In the genomic region with DNA sequence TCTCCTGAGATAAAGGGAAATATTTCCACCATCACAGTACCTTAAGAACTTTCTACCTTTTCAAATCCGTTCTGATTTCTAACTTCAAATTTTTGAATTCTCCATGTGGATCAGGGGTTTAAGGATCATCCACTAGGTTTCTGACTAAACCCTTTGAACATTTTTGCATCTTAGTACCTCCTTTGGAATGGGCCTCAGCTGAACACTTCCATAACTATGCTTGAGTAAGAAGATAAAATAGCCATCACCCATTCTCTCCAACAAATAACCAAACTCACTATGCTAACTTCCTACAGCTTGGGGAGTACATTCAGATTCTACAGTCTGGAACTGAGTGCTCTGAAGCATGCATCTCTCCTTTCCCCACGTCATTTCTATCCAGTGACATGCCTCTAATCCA, we compare ENCODE assay signal across 8 cellular contexts. TPM values are rescaled to one million over a fixed set of nuclear protein-coding genes. Genes with fewer than 3 reads are reported as not detected.
A peak's percentile ranks its signal among the peaks of the same experiment; 100 is the strongest.
DNase-seq lines count a peak whose midpoint lies in the region; ATAC-seq and TF ChIP-seq lines count a peak whose summit lies in the region.

No MANE protein-coding gene starts in this region.

- H3K9me3 ChIP-seq in hepatocyte (ENCODE audit: low read depth): no peaks in the 10 kb centered on the region

- H3K27me3 ChIP-seq in hepatocyte: no peaks in the 10 kb centered on the region

- no peak for ATAC-seq in WTC11
- no peak for ATAC-seq in HG02852 (IDR thresholded peaks at IDR 0.05; ENCODE audit: unreplicated experiment)

- CTCF ChIA-PET in WTC11 (lab: Charles Lee): interaction anchor here (1.0 kb wide), 1 partner anchor 8 kb away, joined by 3 read pairs; no protein-coding TSS in a partner anchor

- no peaks in the 10 kb centered on the region for H3K36me3 ChIP-seq in hepatocyte (replicated peaks; ENCODE audit: insufficient read depth, low read depth)

- H3K4me3 ChIP-seq in HFF-Myc (replicated peaks; ENCODE audit: low read depth, low read length) (peak overlapping the region; percentile 56), hepatocyte (no peak overlapping the region), skin epidermis (peak overlapping the region in 2 of 7 experiments; percentile 55 to 57)

- H2AFZ ChIP-seq in hepatocyte: peak overlapping the region; percentile 89

- H3K4me3 Mint-ChIP-seq in WTC11: peak overlapping the region; percentile 95

- 80% methylated on average over 2 of the region's 2 CpGs for WGBS in hepatocyte (ENCODE audit: low lambda C conversion rate, missing lambda C conversion rate)

- peaks cover 26% of the 10 kb centered on the region for H3K4me1 Mint-ChIP-seq in WTC11

- H3K9me2 ChIP-seq in hepatocyte (replicated peaks; ENCODE audit: insufficient read depth): no peaks in the 10 kb centered on the region

- no peaks in the 10 kb centered on the region for H3K9me3 Mint-ChIP-seq in WTC11

- TF ChIP-seq CTCF in HFF-Myc (IDR thresholded peaks at IDR 0.05; ENCODE audit: low read depth, low read length, missing control alignments) (no peak), WTC11 (IDR thresholded peaks at IDR 0.05) (no peak), hepatocyte (IDR thresholded peaks at IDR 0.05; ENCODE audit: poor library complexity) (no peak)

- H3K27ac ChIP-seq in hepatocyte: peak overlapping the region; percentile 90
- H3K27ac ChIP-seq in skin epidermis: peak overlapping the region in 13 of 21 experiments; percentile 33 to 86 (median 78)

- H3K27me3 Mint-ChIP-seq in WTC11 (ENCODE audit: low read depth): no peaks in the 10 kb centered on the region

- H3K4me2 ChIP-seq in hepatocyte: peak overlapping the region; percentile 78

- H3K27ac Mint-ChIP-seq in WTC11: peak overlapping the region; percentile 89

- peaks cover 27% of the 10 kb centered on the region for H4K20me1 ChIP-seq in hepatocyte (ENCODE audit: insufficient read depth, poor library complexity, severe bottlenecking)

- H3K79me2 ChIP-seq in hepatocyte: peaks cover 27% of the 10 kb centered on the region

- H3K36me3 Mint-ChIP-seq in WTC11: peaks cover 2% of the 10 kb centered on the region

- DNase-seq in HFF-Myc (ENCODE audit: extremely low read depth, low read depth): no peak
- no peak for DNase-seq in WTC11 (ENCODE audit: low spot score)
- no peak for DNase-seq in hepatocyte (ENCODE audit: low spot score)
- no peak for DNase-seq in glomerular visceral epithelial cell (ENCODE audit: extremely low spot score)
- DNase-seq in SHP77 treated with DMSO at 0.1 percent for 48 hours (lab: John Stamatoyannopoulos, UW): no peak
- no peak for DNase-seq in pons (ENCODE audit: low spot score)

- POLR2A ChIA-PET in WTC11 (lab: Charles Lee): no interaction called here

- H3K4me1 ChIP-seq in hepatocyte (ENCODE audit: insufficient read depth): peaks cover 23% of the 10 kb centered on the region

TF ChIP-seq in WTC11, 78 proteins besides CTCF, POLR2A, EP300 and RAD21:
- no peak for TF ChIP-seq GRHL2 (CRISPR knock-in tag; IDR thresholded peaks at IDR 0.05; ENCODE audit: insufficient replicate concordance, severe bottlenecking)
- TF ChIP-seq, protein P1, sequence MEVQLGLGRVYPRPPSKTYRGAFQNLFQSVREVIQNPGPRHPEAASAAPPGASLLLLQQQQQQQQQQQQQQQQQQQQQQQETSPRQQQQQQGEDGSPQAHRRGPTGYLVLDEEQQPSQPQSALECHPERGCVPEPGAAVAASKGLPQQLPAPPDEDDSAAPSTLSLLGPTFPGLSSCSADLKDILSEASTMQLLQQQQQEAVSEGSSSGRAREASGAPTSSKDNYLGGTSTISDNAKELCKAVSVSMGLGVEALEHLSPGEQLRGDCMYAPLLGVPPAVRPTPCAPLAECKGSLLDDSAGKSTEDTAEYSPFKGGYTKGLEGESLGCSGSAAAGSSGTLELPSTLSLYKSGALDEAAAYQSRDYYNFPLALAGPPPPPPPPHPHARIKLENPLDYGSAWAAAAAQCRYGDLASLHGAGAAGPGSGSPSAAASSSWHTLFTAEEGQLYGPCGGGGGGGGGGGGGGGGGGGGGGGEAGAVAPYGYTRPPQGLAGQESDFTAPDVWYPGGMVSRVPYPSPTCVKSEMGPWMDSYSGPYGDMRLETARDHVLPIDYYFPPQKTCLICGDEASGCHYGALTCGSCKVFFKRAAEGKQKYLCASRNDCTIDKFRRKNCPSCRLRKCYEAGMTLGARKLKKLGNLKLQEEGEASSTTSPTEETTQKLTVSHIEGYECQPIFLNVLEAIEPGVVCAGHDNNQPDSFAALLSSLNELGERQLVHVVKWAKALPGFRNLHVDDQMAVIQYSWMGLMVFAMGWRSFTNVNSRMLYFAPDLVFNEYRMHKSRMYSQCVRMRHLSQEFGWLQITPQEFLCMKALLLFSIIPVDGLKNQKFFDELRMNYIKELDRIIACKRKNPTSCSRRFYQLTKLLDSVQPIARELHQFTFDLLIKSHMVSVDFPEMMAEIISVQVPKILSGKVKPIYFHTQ (CRISPR knock-in tag; IDR thresholded peaks at IDR 0.05): no peak
- no peak for TF ChIP-seq NFATC4 (CRISPR knock-in tag; IDR thresholded peaks at IDR 0.05)

RNA-seq across cellular contexts. Expression of a gene that starts 1.3 kb away (rescaled TPM):
- total RNA-seq in WTC11 (2021) (13.1 to 15.4 TPM (median 14.7 TPM) in 3 replicates), hepatocyte (22.5 and 25.6 TPM in 2 replicates)
- 12.0 and 13.1 TPM in 2 replicates for polyA plus RNA-seq in hepatocyte
